Comparison of ENCODE assay signal across 12 cellular contexts in the genomic region with DNA sequence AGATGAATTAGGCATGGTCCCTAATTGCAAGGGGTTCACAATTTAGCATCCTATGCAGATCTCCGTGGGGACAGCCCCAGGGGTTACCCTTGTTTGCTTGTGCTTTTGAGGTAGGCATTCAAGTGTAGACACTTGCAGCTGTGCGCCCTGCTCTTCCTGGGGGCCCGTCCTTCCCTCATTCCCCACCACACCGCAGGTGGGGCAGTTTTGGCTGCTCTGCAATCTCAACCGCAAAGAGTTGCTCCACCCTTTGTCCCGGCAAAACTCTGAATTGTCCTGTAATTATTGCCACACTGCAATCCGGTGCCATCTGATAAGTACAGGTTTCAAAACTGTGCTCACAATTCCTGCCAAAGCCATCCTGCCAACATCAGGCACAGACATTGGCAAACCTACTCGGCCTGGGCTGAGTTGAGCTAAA.
DNase-seq lines count a peak whose midpoint lies in the region; ATAC-seq, FAIRE-seq and TF ChIP-seq lines count a peak whose summit lies in the region.
"Had no signal": no experiment of that assay in that cellular context is flagged by ENCODE, and none has a peak within 500 bp of the region (broad histone marks: within the 10 kb centered on the region; RNA-seq: fewer than 3 reads in every experiment).

No MANE protein-coding gene starts in this region.

- peak; percentile 47 for ATAC-seq in HG03442 (IDR thresholded peaks at IDR 0.05; ENCODE audit: unreplicated experiment)
- ATAC-seq in naive B cell (ENCODE audit: low read depth in 2 of 2) = peak; percentile 90 to 91
- ATAC-seq in CD4-positive, alpha-beta T cell (ENCODE audit: poor library complexity) = no peak
- ATAC-seq: activated naive CD4-positive, alpha-beta T cell treated with anti-CD3 and anti-CD28 coated beads, Interleukin-2, amount 50 U/mL, for 72 hours had no signal

- peaks cover 0 to 2% (median 0%) of the 10 kb centered on the region in 7 donors for H3K9me3 Mint-ChIP-seq in naive B cell
- H3K9me3 Mint-ChIP-seq in CD4-positive, alpha-beta T cell = no peaks in the 10 kb centered on the region
- H3K9me3 Mint-ChIP-seq: activated naive CD4-positive, alpha-beta T cell treated with anti-CD3 and anti-CD28 coated beads, Interleukin-2, amount 50 U/mL, for 72 hours had no signal

- no peaks in the 10 kb centered on the region for H3K36me3 Mint-ChIP-seq in naive B cell
- H3K36me3 Mint-ChIP-seq in CD4-positive, alpha-beta T cell (ENCODE audit: low read depth) = no peaks in the 10 kb centered on the region
- H3K36me3 Mint-ChIP-seq: activated naive CD4-positive, alpha-beta T cell treated with anti-CD3 and anti-CD28 coated beads, Interleukin-2, amount 50 U/mL, for 72 hours had no signal

- TF ChIP-seq CTCF in CD4-positive, alpha-beta T cell (IDR thresholded peaks at IDR 0.05) = no peak

- POLR2A ChIA-PET in CD4-positive, alpha-beta T cell (lab: Charles Lee) = no interaction called here

- H3K27me3 Mint-ChIP-seq in naive B cell = no peaks in the 10 kb centered on the region
- H3K27me3 Mint-ChIP-seq in CD4-positive, alpha-beta T cell = no peaks in the 10 kb centered on the region

- no peak overlapping the region for H3K27ac ChIP-seq in CD4-positive, alpha-beta T cell (ENCODE audit: low read depth, low read length)

- intact Hi-C loops in CD4-positive, alpha-beta T cell (cut with DNase I, micrococcal nuclease) = no loop called here

- no peaks in the 10 kb centered on the region for H3K9me3 ChIP-seq in CD4-positive, alpha-beta T cell (ENCODE audit: control insufficient read depth, low read length)
- H3K9me3 ChIP-seq: Caco-2 had no signal

- CTCF ChIA-PET in CD4-positive, alpha-beta T cell (lab: Charles Lee) = interaction anchor here (0.9 kb wide), 1 partner anchor 9 kb away, joined by 3 read pairs; no protein-coding TSS in a partner anchor

- no peaks in the 10 kb centered on the region for H3K27me3 ChIP-seq in CD4-positive, alpha-beta T cell (ENCODE audit: control insufficient read depth, insufficient read depth, low read length)

- DNase-seq in GM18507 (ENCODE audit: extremely low spot score, insufficient read length, low read depth) (no peak), SKM-1 treated with dmso at 0.1 percent for 144 hours (lab: John Stamatoyannopoulos, UW; ENCODE audit: unreplicated experiment) (peak; percentile 87), naive B cell (peak; percentile 63), DMS 273 treated with DMSO at 0.1 percent for 48 hours (lab: John Stamatoyannopoulos, UW) (no peak), CD1c-positive myeloid dendritic cell (ENCODE audit: extremely low spot score) (no peak)
- DNase-seq in central memory CD4-positive, alpha-beta T cell = no peak
- DNase-seq in CD4-positive, alpha-beta T cell = no peak
- DNase-seq: activated CD4-positive, CD25-positive, alpha-beta regulatory T cell treated with anti-CD3 and anti-CD28 coated beads, Interleukin-2, amount 50 U/mL, for 72 hours; Caco-2; Karpas-422 had no signal

- peak overlapping the region; percentile 69 to 96 (median 84) for H3K27ac Mint-ChIP-seq in naive B cell
- no peak overlapping the region for H3K27ac Mint-ChIP-seq in CD4-positive, alpha-beta T cell
- H3K27ac Mint-ChIP-seq: activated naive CD4-positive, alpha-beta T cell treated with anti-CD3 and anti-CD28 coated beads, Interleukin-2, amount 50 U/mL, for 72 hours had no signal

- peaks cover 61 to 87% (median 85%) of the 10 kb centered on the region in 3 donors for H3K4me1 Mint-ChIP-seq in naive B cell
- H3K4me1 Mint-ChIP-seq in CD4-positive, alpha-beta T cell (ENCODE audit: low read depth) = peaks cover 18% of the 10 kb centered on the region

- peak; percentile 49 for FAIRE-seq in GM18507 (lab: Jason Lieb, UNC)

- H3K4me3 Mint-ChIP-seq in naive B cell = peak overlapping the region; percentile 69 to 91 (median 74)
- no peak overlapping the region for H3K4me3 Mint-ChIP-seq in CD4-positive, alpha-beta T cell

Comparison
In these comparisons a context has a peak if more than half of its experiments do, and no peak if none do; other contexts are left out.
1. DNase-seq: peak in SKM-1 treated with dmso at 0.1 percent for 144 hours (single experiment) and naive B cell (single experiment); none in GM18507 (single experiment), DMS 273 treated with DMSO at 0.1 percent for 48 hours (single experiment), central memory CD4-positive, alpha-beta T cell (single experiment), CD1c-positive myeloid dendritic cell (single experiment) and CD4-positive, alpha-beta T cell (0 of 10).